ENCODE assay signal across 18 cellular contexts in genomic region chr4:83251074-83251835, GRCh38.
DNase-seq lines count a peak whose midpoint lies in the region; ATAC-seq and FAIRE-seq lines count a peak whose summit lies in the region.
"Had no signal": no experiment of that assay in that cellular context is flagged by ENCODE, and none has a peak within 500 bp of the region (broad histone marks: within the 10 kb centered on the region; RNA-seq: fewer than 3 reads in every experiment).

No MANE protein-coding gene starts in this region.

- no peaks in the 10 kb centered on the region for H3K9me3 Mint-ChIP-seq in stimulated activated naive CD8-positive, alpha-beta T cell treated with anti-CD3 and anti-CD28 coated beads, Interleukin-15, amount 100 ng/mL, for 72 hours
- H3K9me3 Mint-ChIP-seq: activated CD4-positive, alpha-beta T cell treated with anti-CD3 and anti-CD28 coated beads, Interleukin-2, amount 10 ng/mL, durations not matched to agents 24 days and 14 days; T-cell had no signal

- ATAC-seq in stimulated activated naive CD8-positive, alpha-beta T cell treated with anti-CD3 and anti-CD28 coated beads, Interleukin-15, amount 100 ng/mL, for 72 hours = peak; percentile 32
- no peak for ATAC-seq in stimulated activated naive CD8-positive, alpha-beta T cell treated with anti-CD3 and anti-CD28 coated beads, Interleukin-15, Interleukin-2, amounts not matched to agents 100 U/mL and 50 U/mL, for 24 hours
- ATAC-seq in GM19397 (IDR thresholded peaks at IDR 0.05; ENCODE audit: unreplicated experiment) (no peak), GM18520 (IDR thresholded peaks at IDR 0.05; ENCODE audit: unreplicated experiment) (no peak)
- ATAC-seq: T-cell had no signal

- peak overlapping the region in 1 of 2 donors; percentile 47 for H3K27ac Mint-ChIP-seq in stimulated activated naive CD8-positive, alpha-beta T cell treated with anti-CD3 and anti-CD28 coated beads, Interleukin-15, amount 100 ng/mL, for 72 hours
- H3K27ac Mint-ChIP-seq: activated CD4-positive, alpha-beta T cell treated with anti-CD3 and anti-CD28 coated beads, Interleukin-2, amount 10 ng/mL, durations not matched to agents 24 days and 14 days had no signal

- DNase-seq in stimulated activated naive CD8-positive, alpha-beta T cell treated with anti-CD3 and anti-CD28 coated beads, Interleukin-15, amount 100 ng/mL, for 72 hours = no peak
- DNase-seq in stimulated activated naive CD8-positive, alpha-beta T cell treated with anti-CD3 and anti-CD28 coated beads, Interleukin-15, Interleukin-2, amounts not matched to agents 100 U/mL and 50 U/mL, for 24 hours = no peak
- DNase-seq in RCC 7860 (ENCODE audit: low spot score) = peak; percentile 28
- peak; percentile 33 for DNase-seq in kidney tubule cell (ENCODE audit: low spot score)
- DNase-seq in NCI-H2227 treated with DMSO at 0.1 percent for 48 hours (lab: John Stamatoyannopoulos, UW) = no peak
- no peak for DNase-seq in SW480 (ENCODE audit: low spot score)
- DNase-seq: activated CD4-positive, alpha-beta T cell treated with anti-CD3 and anti-CD28 coated beads, Interleukin-2, amount 10 ng/mL, durations not matched to agents 24 days and 14 days; activated CD8-positive, alpha-beta memory T cell treated with anti-CD3 and anti-CD28 coated beads, Interleukin-2, amount 50 U/mL, for 4 hours; adrenal gland; NCI-H1417 treated with DMSO at 0.1 percent for 48 hours; NCI-H526; occipital lobe; T-cell had no signal

- no peaks in the 10 kb centered on the region for H3K27me3 Mint-ChIP-seq in stimulated activated naive CD8-positive, alpha-beta T cell treated with anti-CD3 and anti-CD28 coated beads, Interleukin-15, amount 100 ng/mL, for 72 hours
- H3K27me3 Mint-ChIP-seq: T-cell had no signal

- H3K4me1 Mint-ChIP-seq in stimulated activated naive CD8-positive, alpha-beta T cell treated with anti-CD3 and anti-CD28 coated beads, Interleukin-15, amount 100 ng/mL, for 72 hours = peaks cover 26% of the 10 kb centered on the region

- FAIRE-seq in RCC 7860 (lab: Jason Lieb, UNC) = peak; percentile 17
- FAIRE-seq: endometrium, GM12892, H54 had no signal

- H3K4me3 Mint-ChIP-seq in stimulated activated naive CD8-positive, alpha-beta T cell treated with anti-CD3 and anti-CD28 coated beads, Interleukin-15, amount 100 ng/mL, for 72 hours = no peak overlapping the region
- H3K4me3 Mint-ChIP-seq: activated CD4-positive, alpha-beta T cell treated with anti-CD3 and anti-CD28 coated beads, Interleukin-2, amount 10 ng/mL, durations not matched to agents 24 days and 14 days had no signal

Comparison
In these comparisons a context has a peak if more than half of its experiments do, and no peak if none do; other contexts are left out.
1. DNase-seq: peak in RCC 7860 (single experiment) and kidney tubule cell (single experiment); none in stimulated activated naive CD8-positive, alpha-beta T cell treated with anti-CD3 and anti-CD28 coated beads, Interleukin-15, amount 100 ng/mL, for 72 hours (0 of 2), stimulated activated naive CD8-positive, alpha-beta T cell treated with anti-CD3 and anti-CD28 coated beads, Interleukin-15, Interleukin-2, amounts not matched to agents 100 U/mL and 50 U/mL, for 24 hours (single experiment), NCI-H2227 treated with DMSO at 0.1 percent for 48 hours (single experiment) and SW480 (single experiment).